Comparison of ENCODE assay signal across 1 cellular context in the genomic region with DNA sequence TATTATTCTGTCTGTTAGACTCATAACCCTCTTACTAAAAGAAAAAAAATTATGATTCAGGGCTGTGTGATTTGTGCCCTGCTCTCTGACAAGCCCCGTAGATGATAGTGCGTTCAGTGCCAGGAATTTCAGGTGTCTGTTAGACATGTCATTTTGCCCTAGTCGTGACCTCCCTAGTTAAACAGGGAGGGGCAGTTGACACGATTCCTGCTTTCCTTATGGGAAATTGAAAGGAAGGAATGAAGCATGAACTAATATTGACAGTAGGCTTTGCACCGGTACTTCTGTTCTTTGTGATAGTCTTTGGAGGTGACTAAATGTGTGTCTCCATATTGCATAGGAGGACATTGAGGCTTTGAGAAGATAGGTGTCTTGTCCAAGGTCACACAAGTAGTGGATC.
TF ChIP-seq lines count a peak whose summit lies in the region.

No MANE protein-coding gene starts in this region.

TF ChIP-seq in liver, 16 proteins besides CTCF, POLR2A, EP300 and RAD21 (continued from another document):
- TF ChIP-seq, protein P1, sequence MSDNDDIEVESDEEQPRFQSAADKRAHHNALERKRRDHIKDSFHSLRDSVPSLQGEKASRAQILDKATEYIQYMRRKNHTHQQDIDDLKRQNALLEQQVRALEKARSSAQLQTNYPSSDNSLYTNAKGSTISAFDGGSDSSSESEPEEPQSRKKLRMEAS (IDR thresholded peaks at IDR 0.05) = peak; percentile 99
- TF ChIP-seq NR2F2 (IDR thresholded peaks at IDR 0.05) (peak; percentile 16), JUND (IDR thresholded peaks at IDR 0.05) (peak in 1 of 2 donors; percentile 88), FOXA2 (IDR thresholded peaks at IDR 0.05) (peak; percentile 93)
